ENCODE assay signal across 31 cellular contexts in genomic region chr21:44418108-44418875, GRCh38. TPM values are rescaled to one million over a fixed set of nuclear protein-coding genes. Genes with fewer than 3 reads are reported as not detected.
DNase-seq lines count a peak whose midpoint lies in the region; ATAC-seq and TF ChIP-seq lines count a peak whose summit lies in the region.
"Had no signal": no experiment of that assay in that cellular context is flagged by ENCODE, and none has a peak within 500 bp of the region (broad histone marks: within the 10 kb centered on the region; RNA-seq: fewer than 3 reads in every experiment).

No MANE protein-coding gene starts in this region.

- DNase-seq in Right ventricle myocardium inferior (ENCODE audit: missing footprints) = peak; percentile 11
- DNase-seq in right atrium auricular region (ENCODE audit: low spot score) = no peak
- peak; percentile 77 for DNase-seq in chondrocyte (ENCODE audit: low spot score)
- DNase-seq in neuronal stem cell (ENCODE audit: low spot score) = no peak
- peak; percentile 62 for DNase-seq in type B pancreatic cell (ENCODE audit: extremely low spot score, unreplicated experiment)
- DNase-seq in NCI-H1694 treated with DMSO at 0.1 percent for 48 hours (lab: John Stamatoyannopoulos, UW) = no peak
- DNase-seq in mesendoderm = no peak
- DNase-seq: ACHN; activated CD4-positive, alpha-beta T cell treated with anti-CD3 and anti-CD28 coated beads for 4 hours; activated CD8-positive, alpha-beta T cell treated with anti-CD3 and anti-CD28 coated beads, Interleukin-2, amount 10 ng/mL, durations not matched to agents 7 days and 5 days; activated gamma-delta T cell treated with Interleukin-2 at 50 U/mL for 16 hours; activated T-cell treated with anti-CD3 and anti-CD28 coated beads, Interleukin-2, amount 50 U/mL, for 1 hour; cerebellar nuclear complex; GM23248; HFFc6; hypothalamus; naive B cell; NCI-H1436 treated with DMSO at 0.1 percent for 48 hours; nucleus accumbens; PC-9; retina; SIG-M5; stimulated activated CD8-positive, alpha-beta memory T cell treated with anti-CD3 and anti-CD28 coated beads, Interleukin-4, amount 100 ng/mL, for 48 hours; thyroid gland had no signal

- H3K4me1 ChIP-seq in right atrium auricular region = no peaks in the 10 kb centered on the region
- H3K4me1 ChIP-seq in neuronal stem cell (ENCODE audit: control insufficient read depth in 2 of 2, insufficient read depth in 1 of 2, low read depth in 1 of 2, low read length in 2 of 2) = no peaks in the 10 kb centered on the region
- no peaks in the 10 kb centered on the region for H3K4me1 ChIP-seq in mesendoderm (ENCODE audit: control insufficient read depth, low read depth, low read length)
- H3K4me1 ChIP-seq: body of pancreas, thyroid gland had no signal

- H3K4me1 Mint-ChIP-seq in chondrocyte (ENCODE audit: low read depth) (no peaks in the 10 kb centered on the region), type B pancreatic cell (ENCODE audit: unreplicated experiment) (peaks cover 3% of the 10 kb centered on the region)

- H2BK12ac ChIP-seq in neuronal stem cell (ENCODE audit: low read length) = no peak overlapping the region

- H3K27ac ChIP-seq in right atrium auricular region (no peak overlapping the region), neuronal stem cell (replicated peaks; ENCODE audit: low read length) (no peak overlapping the region), mesendoderm (ENCODE audit: low read depth, low read length) (no peak overlapping the region)
- H3K27ac ChIP-seq: body of pancreas, GM23248, PC-9, thyroid gland had no signal

- H2AK5ac ChIP-seq in neuronal stem cell (ENCODE audit: low read depth, low read length) (peak overlapping the region; percentile 46), mesendoderm (ENCODE audit: low read length) (no peak overlapping the region)

- H3K9me3 ChIP-seq in right atrium auricular region (no peaks in the 10 kb centered on the region), neuronal stem cell (replicated peaks in 1 of 2; ENCODE audit: control insufficient read depth in 2 of 2, insufficient read depth in 1 of 2, low read depth in 1 of 2, low read length in 2 of 2) (peaks cover 10 to 25% of the 10 kb centered on the region in 2 donors)
- H3K9me3 ChIP-seq: body of pancreas, thyroid gland had no signal

- WGBS in neuronal stem cell (ENCODE audit: extremely low coverage in 2 of 2, insufficient read length in 2 of 2, insufficient replicate concordance in 1 of 2), 2 donors = no CpG with 5 or more reads among the region's 25 CpGs
- no CpG with 5 or more reads among the region's 25 CpGs for WGBS in mesendoderm (ENCODE audit: extremely low coverage, insufficient coverage, low lambda C conversion rate)

- H3K4ac ChIP-seq in neuronal stem cell (ENCODE audit: low read length) (no peak overlapping the region), mesendoderm (ENCODE audit: low read depth, low read length) (no peak overlapping the region)

- no peak overlapping the region for H3K56ac ChIP-seq in mesendoderm (ENCODE audit: low read length)

- H3K9me3 Mint-ChIP-seq in chondrocyte (ENCODE audit: low read depth) = peaks cover 3% of the 10 kb centered on the region
- no peaks in the 10 kb centered on the region for H3K9me3 Mint-ChIP-seq in type B pancreatic cell
- H3K9me3 Mint-ChIP-seq: CD8-positive, alpha-beta T cell had no signal

- H2BK120ac ChIP-seq in neuronal stem cell (ENCODE audit: low read depth, low read length) (no peak overlapping the region), mesendoderm (ENCODE audit: low read depth, low read length) (no peak overlapping the region)

- peak overlapping the region; percentile 21 for H3K14ac ChIP-seq in neuronal stem cell (ENCODE audit: low read length)

- ATAC-seq in Right ventricle myocardium inferior (no peak), HG03025 (IDR thresholded peaks at IDR 0.05; ENCODE audit: low FRiP score, unreplicated experiment) (no peak)
- ATAC-seq: activated CD8-positive, alpha-beta T cell treated with anti-CD3 and anti-CD28 coated beads, Interleukin-2, amount 10 ng/mL, durations not matched to agents 7 days and 5 days; body of pancreas; CD8-positive, alpha-beta T cell had no signal

- intact Hi-C loops in Right ventricle myocardium inferior (cut with DNase I) = no loop called here

- peak overlapping the region; percentile 75 for H2BK5ac ChIP-seq in neuronal stem cell (ENCODE audit: low read length)
- no peak overlapping the region for H2BK5ac ChIP-seq in mesendoderm (ENCODE audit: low read length)

- H3K36me3 Mint-ChIP-seq in chondrocyte (ENCODE audit: low read depth) (no peaks in the 10 kb centered on the region), type B pancreatic cell (no peaks in the 10 kb centered on the region)
- H3K36me3 Mint-ChIP-seq: CD8-positive, alpha-beta T cell had no signal

- H3K27me3 ChIP-seq in right atrium auricular region (no peaks in the 10 kb centered on the region), neuronal stem cell (ENCODE audit: control insufficient read depth in 3 of 3, insufficient read depth in 3 of 3, low read depth in 1 of 3, low read length in 3 of 3) (peaks cover 0 to 16% (median 0%) of the 10 kb centered on the region in 3 experiments), mesendoderm (ENCODE audit: insufficient read depth, low read length, poor library complexity) (no peaks in the 10 kb centered on the region)
- H3K27me3 ChIP-seq: body of pancreas, thyroid gland had no signal

- no peaks in the 10 kb centered on the region for H3K36me3 ChIP-seq in right atrium auricular region
- H3K36me3 ChIP-seq in neuronal stem cell (replicated peaks in 1 of 2; ENCODE audit: control insufficient read depth in 2 of 2, insufficient read depth in 2 of 2, low read length in 2 of 2) = no peaks in the 10 kb centered on the region
- no peaks in the 10 kb centered on the region for H3K36me3 ChIP-seq in mesendoderm (ENCODE audit: control insufficient read depth, insufficient read depth, low read length)
- H3K36me3 ChIP-seq: thyroid gland had no signal

- H3K27me3 Mint-ChIP-seq in chondrocyte (ENCODE audit: low read depth) (peaks cover 20% of the 10 kb centered on the region), type B pancreatic cell (peaks cover 6% of the 10 kb centered on the region)
- H3K27me3 Mint-ChIP-seq: B cell; IgD-negative memory B cell; naive B cell; stimulated activated naive CD8-positive, alpha-beta T cell treated with anti-CD3 and anti-CD28 coated beads, Interleukin-15, Interleukin-2, amounts not matched to agents 100 ng/mL and 50 ng/mL, for 24 hours had no signal

- peak overlapping the region; percentile 59 for H3K18ac ChIP-seq in neuronal stem cell (ENCODE audit: low read length)
- no peak overlapping the region for H3K18ac ChIP-seq in mesendoderm (ENCODE audit: low read length)

- no peak overlapping the region for H2AFZ ChIP-seq in neuronal stem cell (ENCODE audit: low read length)
- H2AFZ ChIP-seq: GM23248, PC-9 had no signal

- H3K27ac Mint-ChIP-seq in chondrocyte (ENCODE audit: unreplicated experiment) = no peak overlapping the region
- H3K27ac Mint-ChIP-seq in type B pancreatic cell = no peak overlapping the region
- H3K27ac Mint-ChIP-seq: activated CD8-positive, alpha-beta T cell treated with anti-CD3 and anti-CD28 coated beads, Interleukin-2, amount 10 ng/mL, durations not matched to agents 7 days and 5 days; B cell; CD8-positive, alpha-beta T cell; HFFc6; IgD-negative memory B cell; naive B cell; stimulated activated naive CD8-positive, alpha-beta T cell treated with anti-CD3 and anti-CD28 coated beads, Interleukin-15, Interleukin-2, amounts not matched to agents 100 ng/mL and 50 ng/mL, for 24 hours; T-helper 2 cell treated with Interferon-gamma antibody and Interleukin-4, amounts not matched to agents 5 μg/mL and 100 μg/mL, for 36 hours had no signal

- no peak overlapping the region for H4K5ac ChIP-seq in mesendoderm (ENCODE audit: low read length)

- no peak overlapping the region for H4K91ac ChIP-seq in neuronal stem cell (ENCODE audit: low read depth, low read length, poor library complexity)

- no peaks in the 10 kb centered on the region for H3K79me1 ChIP-seq in neuronal stem cell (ENCODE audit: low read depth, low read length)
- H3K79me1 ChIP-seq in mesendoderm (ENCODE audit: low read length) = no peaks in the 10 kb centered on the region

- no peak overlapping the region for H2BK15ac ChIP-seq in neuronal stem cell (ENCODE audit: low read length)
- H2BK15ac ChIP-seq in mesendoderm (replicated peaks; ENCODE audit: low read depth) = no peak overlapping the region

- no peaks in the 10 kb centered on the region for H3K79me2 ChIP-seq in mesendoderm (ENCODE audit: control insufficient read depth, insufficient read depth, low read length)

- H3K4me3 ChIP-seq in right atrium auricular region (no peak overlapping the region), neuronal stem cell (ENCODE audit: low read length in 2 of 2) (peak overlapping the region in 1 of 2 donors; percentile 49), mesendoderm (ENCODE audit: low read length) (no peak overlapping the region)
- H3K4me3 ChIP-seq: body of pancreas, GM23248, PC-9, thyroid gland had no signal

- no peak overlapping the region for H3K4me3 Mint-ChIP-seq in chondrocyte (ENCODE audit: unreplicated experiment)
- H3K4me3 Mint-ChIP-seq in type B pancreatic cell = no peak overlapping the region
- H3K4me3 Mint-ChIP-seq: activated CD8-positive, alpha-beta T cell treated with anti-CD3 and anti-CD28 coated beads, Interleukin-2, amount 10 ng/mL, durations not matched to agents 7 days and 5 days; B cell; CD8-positive, alpha-beta T cell; HFFc6; IgD-negative memory B cell; naive B cell; stimulated activated naive CD8-positive, alpha-beta T cell treated with anti-CD3 and anti-CD28 coated beads, Interleukin-15, Interleukin-2, amounts not matched to agents 100 ng/mL and 50 ng/mL, for 24 hours; T-helper 2 cell treated with Interferon-gamma antibody and Interleukin-4, amounts not matched to agents 5 μg/mL and 100 μg/mL, for 36 hours had no signal

- H3K9ac ChIP-seq in neuronal stem cell (ENCODE audit: low read depth, low read length, poor library complexity) = no peak overlapping the region
- H3K9ac ChIP-seq in mesendoderm (ENCODE audit: low read length) = no peak overlapping the region
- H3K9ac ChIP-seq: GM23248 had no signal

- H3K4me2 ChIP-seq in neuronal stem cell (ENCODE audit: insufficient read depth, low read length, poor library complexity, severe bottlenecking) = no peak overlapping the region
- H3K4me2 ChIP-seq in mesendoderm (ENCODE audit: low read length) = no peak overlapping the region
- H3K4me2 ChIP-seq: PC-9 had no signal

- H4K8ac ChIP-seq in neuronal stem cell (ENCODE audit: low read depth, low read length) (no peak overlapping the region), mesendoderm (ENCODE audit: low read depth, low read length) (no peak overlapping the region)

- no peak for TF ChIP-seq CTCF in right atrium auricular region (IDR thresholded peaks at IDR 0.05)
- no peak for TF ChIP-seq CTCF in chondrocyte (IDR thresholded peaks at IDR 0.05)
- TF ChIP-seq CTCF in type B pancreatic cell (conservative IDR thresholded peaks at IDR 0.05) = no peak

- H3K23ac ChIP-seq in neuronal stem cell (ENCODE audit: low read depth, low read length, poor library complexity) (peak overlapping the region; percentile 80), mesendoderm (ENCODE audit: low read length) (no peak overlapping the region)

RNA-seq across cellular contexts. Expression of gene LRRC3, which starts 37.0 kb away (rescaled TPM):
- total RNA-seq in Right ventricle myocardium inferior (3.3 TPM), right atrium auricular region (1 to 10 TPM; 1.1 to 1.7 TPM), chondrocyte (3.3 to 8.0 TPM (median 7.4 TPM) in 3 replicates), type B pancreatic cell (ENCODE audit: low replicate concordance) (6.4 and 8.7 TPM in 2 replicates)
- 4.0 TPM for polyA plus RNA-seq in neuronal stem cell (2013, experiment 1 of 2)
- polyA plus RNA-seq in neuronal stem cell (2013, experiment 2 of 2) = 3.9 TPM
- 6.9 TPM for polyA plus RNA-seq in mesendoderm (2013, experiment 1 of 2)
- 7.0 TPM for polyA plus RNA-seq in mesendoderm (2013, experiment 2 of 2)
- total RNA-seq: HFFc6 had no signal

Comparison
In these comparisons a context has a peak if more than half of its experiments do, and no peak if none do; other contexts are left out.
1. DNase-seq: peak in Right ventricle myocardium inferior (single experiment), chondrocyte (single experiment) and type B pancreatic cell (single experiment); none in right atrium auricular region (single experiment), neuronal stem cell (single experiment), NCI-H1694 treated with DMSO at 0.1 percent for 48 hours (single experiment) and mesendoderm (single experiment).